ENCODE assay signal across 29 cellular contexts in the genomic region with DNA sequence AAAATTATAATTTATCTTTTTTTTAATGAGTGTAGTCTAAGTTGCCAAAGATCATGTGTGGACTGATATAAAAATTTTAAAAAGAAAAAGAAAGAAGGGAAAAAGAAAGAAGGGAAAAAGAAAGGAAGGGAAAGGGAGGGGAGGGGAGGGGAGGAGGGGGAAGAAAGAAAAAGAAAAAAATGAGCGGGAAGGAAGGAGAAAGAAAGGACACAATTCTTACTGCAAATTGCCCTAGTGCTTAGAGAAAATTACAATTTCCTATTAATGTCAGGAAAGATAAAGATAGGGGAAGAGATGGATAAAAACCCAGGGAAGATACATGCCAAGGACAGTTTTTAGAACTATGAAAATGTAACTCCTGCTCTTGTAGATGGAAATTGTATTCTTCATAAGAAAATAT.
"Had no signal": no experiment of that assay in that cellular context is flagged by ENCODE, and none has a peak within 500 bp of the region (broad histone marks: within the 10 kb centered on the region; RNA-seq: fewer than 3 reads in every experiment).

No MANE protein-coding gene starts in this region.

- H3K4me3 Mint-ChIP-seq: dendritic cell treated with granulocyte-macrophage colony-stimulating factor and Interleukin-4, amounts not matched to agents 40 ng/mL and 50 ng/mL, for 4 days; effector memory CD8-positive, alpha-beta T cell; endodermal cell had no signal

- DNase-seq: colonic mucosa; cortex of kidney; dermis blood vessel endothelial cell; dorsolateral prefrontal cortex; effector CD4-positive, alpha-beta T cell; effector CD8-positive, alpha-beta T cell; effector memory CD4-positive, alpha-beta T cell; effector memory CD8-positive, alpha-beta T cell; endodermal cell; erythroblast; esophagus squamous epithelium; foreskin fibroblast; foreskin keratinocyte; foreskin melanocyte; gastrocnemius medialis; glutamatergic neuron; head of caudate nucleus; heart left ventricle; heart right ventricle had no signal

- H3K36me3 ChIP-seq: colonic mucosa, esophagus muscularis mucosa, esophagus squamous epithelium, gastrocnemius medialis, gastroesophageal sphincter, heart left ventricle, heart right ventricle had no signal

- H3K27me3 ChIP-seq: colonic mucosa, dorsolateral prefrontal cortex, esophagus muscularis mucosa, esophagus squamous epithelium, foreskin keratinocyte, gastrocnemius medialis, gastroesophageal sphincter, heart left ventricle, heart right ventricle had no signal

- ATAC-seq: effector memory CD8-positive, alpha-beta T cell; esophagus mucosa; foreskin keratinocyte; gastrocnemius medialis; gastroesophageal sphincter; heart left ventricle; heart right ventricle had no signal

- H3K9me3 ChIP-seq: colonic mucosa, esophagus muscularis mucosa, esophagus squamous epithelium, gastrocnemius medialis, gastroesophageal sphincter, heart left ventricle, heart right ventricle had no signal

- H3K27ac Mint-ChIP-seq: dendritic cell treated with granulocyte-macrophage colony-stimulating factor and Interleukin-4, amounts not matched to agents 40 ng/mL and 50 ng/mL, for 4 days; effector memory CD8-positive, alpha-beta T cell; endodermal cell had no signal

- FAIRE-seq: colon, endometrium, endothelial cell of umbilical vein, frontal cortex had no signal

- H3K9me3 Mint-ChIP-seq: dendritic cell treated with granulocyte-macrophage colony-stimulating factor and Interleukin-4, amounts not matched to agents 40 ng/mL and 50 ng/mL, for 4 days had no signal

- H3K27me3 Mint-ChIP-seq: dendritic cell treated with granulocyte-macrophage colony-stimulating factor and Interleukin-4, amounts not matched to agents 40 ng/mL and 50 ng/mL, for 4 days; effector memory CD8-positive, alpha-beta T cell had no signal

- H3K4me1 ChIP-seq: colonic mucosa, esophagus muscularis mucosa, esophagus squamous epithelium, gastroesophageal sphincter, heart left ventricle, heart right ventricle had no signal

- H3K4me3 ChIP-seq: colonic mucosa, coronary artery, dorsolateral prefrontal cortex, esophagus muscularis mucosa, esophagus squamous epithelium, gastrocnemius medialis, gastroesophageal sphincter, heart left ventricle, heart right ventricle had no signal

- H3K27ac ChIP-seq: colonic mucosa, coronary artery, dorsolateral prefrontal cortex, epithelial cell of prostate, esophagus muscularis mucosa, esophagus squamous epithelium, foreskin keratinocyte, gastrocnemius medialis, gastroesophageal sphincter, heart left ventricle, heart right ventricle had no signal
